23 cellular contexts compared by ENCODE assay signal in genomic region chr1:61477301-61477700, GRCh38.
"Had no signal": no experiment of that assay in that cellular context is flagged by ENCODE, and none has a peak within 500 bp of the region (broad histone marks: within the 10 kb centered on the region; RNA-seq: fewer than 3 reads in every experiment).

No MANE protein-coding gene starts in this region.

- H3K9me3 Mint-ChIP-seq: activated naive CD4-positive, alpha-beta T cell treated with anti-CD3 and anti-CD28 coated beads, Interleukin-2, amount 50 U/mL, for 24 hours; activated T-cell treated with anti-CD3 and anti-CD28 coated beads, Interleukin-2, amount 50 U/mL, for 24 hours; activated T-helper 1 cell treated with anti-CD3 and anti-CD28 coated beads, Interleukin-12 subunit alpha, Interleukin-12 subunit beta, Interleukin-2, Interleukin-4 antibody, amounts not matched to agents 30 ng/mL and 10 ng/mL and 1 ng/mL, durations not matched to agents 14 hours and 24 hours and 36 hours; T-helper 1 cell treated with Interleukin-12 subunit alpha and Interleukin-12 subunit beta and Interleukin-4 antibody, amounts not matched to agents 30 μg/mL and 1 μg/mL, for 36 hours had no signal

- DNase-seq: activated CD4-positive, alpha-beta T cell treated with anti-CD3 and anti-CD28 coated beads for 48 hours; activated CD4-positive, alpha-beta T cell treated with anti-CD3 and anti-CD28 coated beads, Interleukin-2, amount 50 U/mL, for 4 hours; activated CD4-positive, CD25-positive, alpha-beta regulatory T cell treated with anti-CD3 and anti-CD28 coated beads, Interleukin-2, amount 50 U/mL, for 72 hours; activated CD8-positive, alpha-beta memory T cell treated with anti-CD3 and anti-CD28 coated beads, Interleukin-2, amount 50 U/mL, for 48 hours; activated CD8-positive, alpha-beta T cell treated with anti-CD3 and anti-CD28 coated beads, Interleukin-2, amount 10 ng/mL, durations not matched to agents 7 days and 5 days; activated effector memory CD4-positive, alpha-beta T cell treated with Interleukin-2 at 50 U/mL for 16 hours; activated naive CD4-positive, alpha-beta T cell; activated T-cell treated with anti-CD3 and anti-CD28 coated beads, Interleukin-2, amount 50 U/mL, for 24 hours; aorta; central memory CD4-positive, alpha-beta T cell; NCI-H1048; NCI-H146; NCI-H187 treated with DMSO at 0.1 percent for 48 hours; NCI-H2081 treated with DMSO at 0.1 percent for 48 hours; NCI-H2227 treated with DMSO at 0.1 percent for 48 hours; NCI-H526; NCI-H774; NK-92 treated with Interleukin-12 subunit alpha and Interleukin-12 subunit beta, amount 100 ng/mL, for 24 hours; SHP77 had no signal

- H3K9me3 ChIP-seq: SJSA1 had no signal

- H3K4me3 ChIP-seq: SJSA1 had no signal

- H3K36me3 ChIP-seq: SJSA1 had no signal

- H3K4me1 Mint-ChIP-seq: activated naive CD4-positive, alpha-beta T cell treated with anti-CD3 and anti-CD28 coated beads, Interleukin-2, amount 50 U/mL, for 24 hours had no signal

- ATAC-seq: activated CD8-positive, alpha-beta T cell treated with anti-CD3 and anti-CD28 coated beads, Interleukin-2, amount 10 ng/mL, durations not matched to agents 7 days and 5 days had no signal

- H3K4me3 Mint-ChIP-seq: activated CD8-positive, alpha-beta T cell treated with anti-CD3 and anti-CD28 coated beads, Interleukin-2, amount 10 ng/mL, durations not matched to agents 7 days and 5 days; activated naive CD4-positive, alpha-beta T cell treated with anti-CD3 and anti-CD28 coated beads, Interleukin-2, amount 50 U/mL, for 24 hours; activated T-cell treated with anti-CD3 and anti-CD28 coated beads, Interleukin-2, amount 50 U/mL, for 24 hours; activated T-helper 1 cell treated with anti-CD3 and anti-CD28 coated beads, Interleukin-12 subunit alpha, Interleukin-12 subunit beta, Interleukin-2, Interleukin-4 antibody, amounts not matched to agents 30 ng/mL and 10 ng/mL and 1 ng/mL, durations not matched to agents 14 hours and 24 hours and 36 hours; T-helper 1 cell treated with Interleukin-12 subunit alpha and Interleukin-12 subunit beta and Interleukin-4 antibody, amounts not matched to agents 30 μg/mL and 1 μg/mL, for 36 hours had no signal

- H3K27me3 ChIP-seq: SJSA1 had no signal

- H3K27ac Mint-ChIP-seq: activated CD8-positive, alpha-beta T cell treated with anti-CD3 and anti-CD28 coated beads, Interleukin-2, amount 10 ng/mL, durations not matched to agents 7 days and 5 days; activated naive CD4-positive, alpha-beta T cell treated with anti-CD3 and anti-CD28 coated beads, Interleukin-2, amount 50 U/mL, for 24 hours; activated T-cell treated with anti-CD3 and anti-CD28 coated beads, Interleukin-2, amount 50 U/mL, for 24 hours; activated T-helper 1 cell treated with anti-CD3 and anti-CD28 coated beads, Interleukin-12 subunit alpha, Interleukin-12 subunit beta, Interleukin-2, Interleukin-4 antibody, amounts not matched to agents 30 ng/mL and 10 ng/mL and 1 ng/mL, durations not matched to agents 14 hours and 24 hours and 36 hours; T-helper 1 cell treated with Interleukin-12 subunit alpha and Interleukin-12 subunit beta and Interleukin-4 antibody, amounts not matched to agents 30 μg/mL and 1 μg/mL, for 36 hours had no signal

- H3K27ac ChIP-seq: SJSA1 had no signal

- H3K4me1 ChIP-seq: SJSA1 had no signal

- H3K36me3 Mint-ChIP-seq: activated naive CD4-positive, alpha-beta T cell treated with anti-CD3 and anti-CD28 coated beads, Interleukin-2, amount 50 U/mL, for 24 hours had no signal
